Comparison of ENCODE assay signal across 1 cellular context in the genomic region with DNA sequence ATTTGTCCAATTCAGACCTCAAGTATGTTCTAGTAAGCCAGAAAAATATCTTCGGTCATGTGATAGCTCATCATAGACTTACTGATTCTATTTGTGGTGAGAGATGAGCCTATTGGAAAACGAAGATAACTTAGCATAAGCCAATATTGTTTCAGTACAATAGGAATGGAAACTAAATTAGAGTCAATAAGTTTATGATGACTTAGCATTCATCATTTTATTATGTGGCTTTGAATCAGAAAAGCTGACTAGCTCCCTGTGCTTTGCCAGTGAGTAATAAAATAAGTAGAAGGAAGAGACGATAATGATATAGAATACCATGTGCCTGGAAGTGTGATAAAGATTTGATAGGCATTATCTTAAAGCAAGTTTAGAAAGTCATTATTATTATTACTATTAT.
A peak's percentile ranks its signal among the peaks of the same experiment; 100 is the strongest.
TF ChIP-seq lines count a peak whose summit lies in the region.

No MANE protein-coding gene starts in this region.

TF ChIP-seq in HepG2, 621 proteins besides CTCF, POLR2A, EP300 and RAD21 (continued from another document):
- TF ChIP-seq, protein P1, sequence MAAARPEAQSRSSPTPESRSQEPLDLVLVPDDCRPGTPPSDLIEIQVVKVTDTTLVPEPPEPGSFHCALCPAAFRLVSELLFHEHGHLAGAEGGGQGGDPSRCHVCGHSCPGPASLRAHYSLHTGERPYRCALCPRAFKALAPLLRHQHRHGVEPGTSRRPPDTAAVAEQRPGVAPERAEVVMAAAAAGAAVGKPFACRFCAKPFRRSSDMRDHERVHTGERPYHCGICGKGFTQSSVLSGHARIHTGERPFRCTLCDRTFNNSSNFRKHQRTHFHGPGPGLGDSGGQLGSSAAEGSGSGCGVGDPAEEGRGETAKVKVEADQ (CRISPR knock-in tag; IDR thresholded peaks at IDR 0.05; ENCODE audit: borderline replicate concordance) = no peak
- no peak for TF ChIP-seq ZNF570 (CRISPR knock-in tag; IDR thresholded peaks at IDR 0.05; ENCODE audit: borderline replicate concordance)
- peak; percentile 40 to 56 for TF ChIP-seq MAFK (conservative IDR thresholded peaks at IDR 0.05 in 1 of 2, IDR thresholded peaks at IDR 0.05 in 1 of 2; ENCODE audit: low read length in 2 of 2)
- TF ChIP-seq, protein P2, sequence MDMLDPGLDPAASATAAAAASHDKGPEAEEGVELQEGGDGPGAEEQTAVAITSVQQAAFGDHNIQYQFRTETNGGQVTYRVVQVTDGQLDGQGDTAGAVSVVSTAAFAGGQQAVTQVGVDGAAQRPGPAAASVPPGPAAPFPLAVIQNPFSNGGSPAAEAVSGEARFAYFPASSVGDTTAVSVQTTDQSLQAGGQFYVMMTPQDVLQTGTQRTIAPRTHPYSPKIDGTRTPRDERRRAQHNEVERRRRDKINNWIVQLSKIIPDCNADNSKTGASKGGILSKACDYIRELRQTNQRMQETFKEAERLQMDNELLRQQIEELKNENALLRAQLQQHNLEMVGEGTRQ (IDR thresholded peaks at IDR 0.05; ENCODE audit: low read depth, low read length) = no peak
- TF ChIP-seq, protein P2 (CRISPR knock-in tag; IDR thresholded peaks at IDR 0.05; ENCODE audit: borderline replicate concordance) = no peak
- no peak for TF ChIP-seq TP53 (CRISPR knock-in tag; conservative IDR thresholded peaks at IDR 0.05)
- TF ChIP-seq, protein P3, sequence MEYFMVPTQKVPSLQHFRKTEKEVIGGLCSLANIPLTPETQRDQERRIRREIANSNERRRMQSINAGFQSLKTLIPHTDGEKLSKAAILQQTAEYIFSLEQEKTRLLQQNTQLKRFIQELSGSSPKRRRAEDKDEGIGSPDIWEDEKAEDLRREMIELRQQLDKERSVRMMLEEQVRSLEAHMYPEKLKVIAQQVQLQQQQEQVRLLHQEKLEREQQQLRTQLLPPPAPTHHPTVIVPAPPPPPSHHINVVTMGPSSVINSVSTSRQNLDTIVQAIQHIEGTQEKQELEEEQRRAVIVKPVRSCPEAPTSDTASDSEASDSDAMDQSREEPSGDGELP (IDR thresholded peaks at IDR 0.05; ENCODE audit: borderline replicate concordance, low read depth) = no peak
- TF ChIP-seq TBX2 (CRISPR knock-in tag; IDR thresholded peaks at IDR 0.05; ENCODE audit: borderline replicate concordance) = no peak
- no peak for TF ChIP-seq ZFY (CRISPR knock-in tag; IDR thresholded peaks at IDR 0.05)
- no peak for TF ChIP-seq ZNF614 (CRISPR knock-in tag; IDR thresholded peaks at IDR 0.05; ENCODE audit: borderline replicate concordance)
- TF ChIP-seq SRF (IDR thresholded peaks at IDR 0.05; ENCODE audit: low read depth, low read length) = no peak
- no peak for TF ChIP-seq SMAD1 (CRISPR knock-in tag; IDR thresholded peaks at IDR 0.05; ENCODE audit: borderline replicate concordance, low read depth)
- TF ChIP-seq AGO1 (IDR thresholded peaks at IDR 0.05; ENCODE audit: low read depth, low read length, poor library complexity, severe bottlenecking) = no peak
TF ChIP-seq in HepG2: peak in this region for 2.
